In genomic region chr10:124928545-124928944, GRCh38 we compare ENCODE assay signal across 24 cellular contexts.
"Had no signal": no experiment of that assay in that cellular context is flagged by ENCODE, and none has a peak within 500 bp of the region (broad histone marks: within the 10 kb centered on the region; RNA-seq: fewer than 3 reads in every experiment).

No MANE protein-coding gene starts in this region.

- H3K27ac ChIP-seq: hepatocyte, lower lobe of right lung, neural progenitor cell, neutrophil, parathyroid adenoma, psoas muscle, sigmoid colon, spleen, suprapubic skin, thoracic aorta, tibial artery, uterus had no signal

- H3K4me2 ChIP-seq: hepatocyte, neural progenitor cell had no signal

- ATAC-seq: lower lobe of right lung; naive thymus-derived CD8-positive, alpha-beta T cell; stimulated activated effector memory CD8-positive, alpha-beta T cell treated with anti-CD3 and anti-CD28 coated beads, Interleukin-12 subunit alpha, Interleukin-12 subunit beta, amount 100 ng/mL, for 72 hours had no signal

- H3K27ac Mint-ChIP-seq: nephron; neural progenitor cell; stimulated activated effector memory CD8-positive, alpha-beta T cell treated with anti-CD3 and anti-CD28 coated beads, Interleukin-12 subunit alpha, Interleukin-12 subunit beta, amount 100 ng/mL, for 72 hours; stimulated activated naive CD8-positive, alpha-beta T cell treated with anti-CD3 and anti-CD28 coated beads, Interleukin-15, Interleukin-2, amounts not matched to agents 100 ng/mL and 50 ng/mL, for 24 hours; type B pancreatic cell had no signal

- DNase-seq: islet precursor cell; lower lobe of right lung; mammary epithelial cell; mesenchymal stem cell; naive thymus-derived CD8-positive, alpha-beta T cell; occipital lobe; psoas muscle; sigmoid colon; small intestine; spleen; stimulated activated CD4-positive, alpha-beta T cell treated with anti-CD3 and anti-CD28 coated beads, Interleukin-4, amount 100 ng/mL, for 24 hours; stimulated activated naive CD4-positive, alpha-beta T cell; tibial artery; uterus had no signal

- H3K9me3 Mint-ChIP-seq: type B pancreatic cell had no signal

- H3K4me3 Mint-ChIP-seq: nephron; neural progenitor cell; stimulated activated effector memory CD8-positive, alpha-beta T cell treated with anti-CD3 and anti-CD28 coated beads, Interleukin-12 subunit alpha, Interleukin-12 subunit beta, amount 100 ng/mL, for 72 hours; stimulated activated naive CD8-positive, alpha-beta T cell treated with anti-CD3 and anti-CD28 coated beads, Interleukin-15, Interleukin-2, amounts not matched to agents 100 ng/mL and 50 ng/mL, for 24 hours; type B pancreatic cell had no signal

- H3K27me3 ChIP-seq: hepatocyte, neural progenitor cell, neutrophil, sigmoid colon, spleen, suprapubic skin, tibial artery, uterus had no signal

- H2AFZ ChIP-seq: hepatocyte, neural progenitor cell, parathyroid adenoma had no signal

- H3K4me1 ChIP-seq: neural progenitor cell, uterus had no signal

- H3K4me3 ChIP-seq: hepatocyte, lower lobe of right lung, neural progenitor cell, psoas muscle, sigmoid colon, spleen, suprapubic skin, thoracic aorta, tibial artery, uterus had no signal

- H3K27me3 Mint-ChIP-seq: naive thymus-derived CD8-positive, alpha-beta T cell; stimulated activated naive CD8-positive, alpha-beta T cell treated with anti-CD3 and anti-CD28 coated beads, Interleukin-15, Interleukin-2, amounts not matched to agents 100 ng/mL and 50 ng/mL, for 24 hours; type B pancreatic cell had no signal

- H3K9me3 ChIP-seq: lower lobe of right lung, neutrophil, psoas muscle, sigmoid colon, suprapubic skin, thoracic aorta, tibial artery, uterus had no signal

- FAIRE-seq: small intestine had no signal

- H3K9ac ChIP-seq: neural progenitor cell, parathyroid adenoma had no signal

- H3K4me1 Mint-ChIP-seq: neural progenitor cell had no signal

- H3K36me3 ChIP-seq: neural progenitor cell, uterus had no signal
